Comparison of ENCODE assay signal across 34 cellular contexts in the genomic region with DNA sequence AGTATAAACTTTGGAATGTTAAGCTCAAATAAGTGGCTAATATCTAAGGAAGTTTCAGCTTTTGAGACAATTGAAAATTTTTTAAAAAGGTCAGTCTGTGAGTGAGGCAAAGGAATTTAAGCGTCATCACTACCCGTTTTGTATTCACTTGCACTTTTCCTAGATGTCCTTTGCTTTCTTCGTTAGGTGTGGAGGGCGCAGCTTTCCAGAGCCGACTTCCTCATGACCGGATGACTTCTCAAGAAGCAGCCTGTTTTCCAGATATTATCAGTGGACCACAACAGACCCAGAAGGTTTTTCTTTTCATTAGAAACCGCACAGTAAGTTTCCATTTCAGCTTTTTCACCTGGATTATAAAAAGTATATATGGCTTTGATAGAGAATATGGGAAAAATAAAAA. TPM values are rescaled to one million over a fixed set of nuclear protein-coding genes. Genes with fewer than 3 reads are reported as not detected.
"Had no signal": no experiment of that assay in that cellular context is flagged by ENCODE, and none has a peak within 500 bp of the region (broad histone marks: within the 10 kb centered on the region; RNA-seq: fewer than 3 reads in every experiment).

No MANE protein-coding gene starts in this region.

- DNase-seq: activated CD4-positive, alpha-beta T cell treated with anti-CD3 and anti-CD28 coated beads for 36 hours; activated CD4-positive, alpha-beta T cell treated with anti-CD3 and anti-CD28 coated beads, Interleukin-2, amount 10 ng/mL, durations not matched to agents 7 days and 5 days; activated CD4-positive, alpha-beta T cell treated with anti-CD3 and anti-CD28 coated beads, Interleukin-2, amount 50 U/mL, for 48 hours; activated CD8-positive, alpha-beta memory T cell treated with anti-CD3 and anti-CD28 coated beads, Interleukin-2, amount 50 U/mL, for 4 hours; activated gamma-delta T cell treated with Interleukin-2 at 50 U/mL for 16 hours; activated naive CD4-positive, alpha-beta T cell treated with anti-CD3 and anti-CD28 coated beads for 36 hours; activated T-cell treated with anti-CD3 and anti-CD28 coated beads for 4 hours; activated T-cell treated with anti-CD3 and anti-CD28 coated beads, Interleukin-2, amount 50 U/mL, for 4 hours; adrenal gland; central memory CD4-positive, alpha-beta T cell; NCI-H1105; NCI-H1436; NCI-H1694; NCI-H1930; NCI-H345; NCI-H524 treated with DMSO at 0.1 percent for 48 hours; NK-92 treated with Interleukin-12 subunit alpha and Interleukin-12 subunit beta, amount 100 ng/mL, for 24 hours; PC-3; SIG-M5 had no signal

- H3K27ac ChIP-seq: adrenal gland, RWPE1 had no signal

- H3K9me3 ChIP-seq: adrenal gland had no signal

- H3K4me3 ChIP-seq: adrenal gland had no signal

- H3K4me3 Mint-ChIP-seq: activated CD4-positive, alpha-beta T cell treated with anti-CD3 and anti-CD28 coated beads for 36 hours; activated CD4-positive, alpha-beta T cell treated with anti-CD3 and anti-CD28 coated beads, Interleukin-2, amount 10 ng/mL, durations not matched to agents 7 days and 5 days; activated naive CD4-positive, alpha-beta T cell treated with anti-CD3 and anti-CD28 coated beads for 36 hours; activated T-cell treated with anti-CD3 and anti-CD28 coated beads, Interleukin-2, amount 50 U/mL, for 4 hours; activated T-helper 1 cell treated with anti-CD3 and anti-CD28 coated beads, Interleukin-12 subunit alpha, Interleukin-12 subunit beta, Interleukin-2, Interleukin-4 antibody, amounts not matched to agents 30 ng/mL and 10 ng/mL and 1 ng/mL, durations not matched to agents 14 hours and 24 hours and 36 hours; brain; T-helper 1 cell treated with Interleukin-12 subunit alpha and Interleukin-12 subunit beta and Interleukin-4 antibody, amounts not matched to agents 30 μg/mL and 1 μg/mL, for 36 hours; T-helper 2 cell treated with Interferon-gamma antibody and Interleukin-4, amounts not matched to agents 5 μg/mL and 100 μg/mL, for 36 hours; WTC11 had no signal

- FAIRE-seq: bronchial epithelial cell, TTC549 had no signal

- H3K27me3 Mint-ChIP-seq: activated CD4-positive, alpha-beta T cell treated with anti-CD3 and anti-CD28 coated beads for 36 hours; activated CD4-positive, alpha-beta T cell treated with anti-CD3 and anti-CD28 coated beads, Interleukin-2, amount 10 ng/mL, durations not matched to agents 7 days and 5 days; brain had no signal

- H3K27ac Mint-ChIP-seq: activated CD4-positive, alpha-beta T cell treated with anti-CD3 and anti-CD28 coated beads for 36 hours; activated CD4-positive, alpha-beta T cell treated with anti-CD3 and anti-CD28 coated beads, Interleukin-2, amount 10 ng/mL, durations not matched to agents 7 days and 5 days; activated naive CD4-positive, alpha-beta T cell treated with anti-CD3 and anti-CD28 coated beads for 36 hours; activated naive CD4-positive, alpha-beta T cell treated with anti-CD3 and anti-CD28 coated beads, Interleukin-2, amount 50 U/mL, for 72 hours; activated T-helper 1 cell treated with anti-CD3 and anti-CD28 coated beads, Interleukin-12 subunit alpha, Interleukin-12 subunit beta, Interleukin-2, Interleukin-4 antibody, amounts not matched to agents 30 ng/mL and 10 ng/mL and 1 ng/mL, durations not matched to agents 14 hours and 24 hours and 36 hours; T-helper 2 cell treated with Interferon-gamma antibody and Interleukin-4, amounts not matched to agents 5 μg/mL and 100 μg/mL, for 36 hours; WTC11 had no signal

- H3K27me3 ChIP-seq: adrenal gland had no signal

- ATAC-seq: activated CD4-positive, alpha-beta T cell treated with anti-CD3 and anti-CD28 coated beads for 36 hours; activated CD4-positive, CD25-positive, alpha-beta regulatory T cell treated with anti-CD3 and anti-CD28 coated beads, Interleukin-2, amount 50 U/mL, for 24 hours; activated naive CD4-positive, alpha-beta T cell treated with anti-CD3 and anti-CD28 coated beads, Interleukin-2, amount 50 U/mL, for 72 hours; activated T-cell treated with anti-CD3 and anti-CD28 coated beads, Interleukin-2, amount 50 U/mL, for 4 hours; PC-3; Right ventricle myocardium inferior; WTC11 had no signal

- H3K9me3 Mint-ChIP-seq: activated CD4-positive, alpha-beta T cell treated with anti-CD3 and anti-CD28 coated beads, Interleukin-2, amount 10 ng/mL, durations not matched to agents 7 days and 5 days; activated naive CD4-positive, alpha-beta T cell treated with anti-CD3 and anti-CD28 coated beads for 36 hours; activated naive CD4-positive, alpha-beta T cell treated with anti-CD3 and anti-CD28 coated beads, Interleukin-2, amount 50 U/mL, for 72 hours; activated T-cell treated with anti-CD3 and anti-CD28 coated beads, Interleukin-2, amount 50 U/mL, for 4 hours; activated T-helper 1 cell treated with anti-CD3 and anti-CD28 coated beads, Interleukin-12 subunit alpha, Interleukin-12 subunit beta, Interleukin-2, Interleukin-4 antibody, amounts not matched to agents 30 ng/mL and 10 ng/mL and 1 ng/mL, durations not matched to agents 14 hours and 24 hours and 36 hours; brain; T-helper 1 cell treated with Interleukin-12 subunit alpha and Interleukin-12 subunit beta and Interleukin-4 antibody, amounts not matched to agents 30 μg/mL and 1 μg/mL, for 36 hours; T-helper 2 cell treated with Interferon-gamma antibody and Interleukin-4, amounts not matched to agents 5 μg/mL and 100 μg/mL, for 36 hours; WTC11 had no signal

RNA-seq across cellular contexts. Expression of gene TEX46, which starts 34.5 kb away (rescaled TPM):
- total RNA-seq: activated CD4-positive, alpha-beta T cell treated with anti-CD3 and anti-CD28 coated beads, Interleukin-2, amount 10 ng/mL, durations not matched to agents 7 days and 5 days; activated naive CD4-positive, alpha-beta T cell treated with anti-CD3 and anti-CD28 coated beads for 36 hours; activated naive CD4-positive, alpha-beta T cell treated with anti-CD3 and anti-CD28 coated beads, Interleukin-2, amount 50 U/mL, for 72 hours; activated T-cell treated with anti-CD3 and anti-CD28 coated beads, Interleukin-2, amount 50 U/mL, for 4 hours; activated T-helper 1 cell treated with anti-CD3 and anti-CD28 coated beads, Interleukin-12 subunit alpha, Interleukin-12 subunit beta, Interleukin-2, Interleukin-4 antibody, amounts not matched to agents 30 ng/mL and 10 ng/mL and 1 ng/mL, durations not matched to agents 14 hours and 24 hours and 36 hours; adrenal gland; bronchial epithelial cell; cerebellum; M059J; NCI-H460; PC-3; Right ventricle myocardium inferior; SK-MEL-5; WTC11 had no signal
- polyA plus RNA-seq: adrenal gland had no signal
